In the genomic region with DNA sequence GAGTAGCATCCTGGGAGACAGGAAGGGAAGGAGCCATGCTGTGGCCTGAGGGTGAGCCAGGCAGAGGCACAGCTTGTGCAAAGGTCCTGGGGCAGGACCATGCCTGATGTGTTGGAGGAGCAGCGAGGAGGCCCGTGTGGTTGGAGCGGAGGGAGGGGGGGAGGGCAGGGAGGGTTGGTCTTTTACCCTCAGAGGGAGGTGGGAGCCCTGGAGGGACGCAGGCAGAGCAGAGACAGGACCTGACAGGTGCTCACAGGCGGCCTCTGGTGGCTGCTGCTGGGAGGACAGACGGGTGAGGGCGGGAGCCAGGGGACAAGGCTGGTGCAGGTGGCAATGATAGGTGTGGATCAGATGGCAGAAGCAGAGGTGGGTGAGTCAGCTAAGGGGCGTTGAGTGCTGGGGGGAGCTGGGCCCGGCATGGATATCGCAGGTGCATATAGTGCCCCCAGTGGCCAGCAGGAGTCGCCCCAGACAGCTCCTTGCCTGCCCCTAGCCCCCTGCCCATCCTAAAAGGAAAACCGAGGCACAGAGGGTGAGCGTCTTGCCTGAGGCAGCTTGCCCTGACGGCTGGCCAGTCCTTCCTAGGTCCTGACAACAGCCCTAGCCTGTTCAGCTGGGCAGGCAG, we compare ENCODE assay signal across 8 cellular contexts. TPM values are rescaled to one million over a fixed set of nuclear protein-coding genes. Genes with fewer than 3 reads are reported as not detected.
DNase-seq lines count a peak whose midpoint lies in the region; ATAC-seq and TF ChIP-seq lines count a peak whose summit lies in the region.

No MANE protein-coding gene starts in this region.

- H3K4me1 Mint-ChIP-seq in natural killer cell, result peaks cover 0 to 4% of the 10 kb centered on the region in 2 donors

- peak overlapping the region in 1 of 2 donors; percentile 28 for H3K27ac Mint-ChIP-seq in natural killer cell

- no peaks in the 10 kb centered on the region for H3K9me3 Mint-ChIP-seq in natural killer cell

- no peak overlapping the region for H3K4me3 ChIP-seq in GM12864 (ENCODE audit: low read depth, low read length)
- H3K4me3 ChIP-seq in testis, result no peak overlapping the region

- H3K36me3 ChIP-seq in testis (ENCODE audit: low read depth, missing control alignments), result peaks cover 3% of the 10 kb centered on the region

- H3K4me1 ChIP-seq in testis, result no peaks in the 10 kb centered on the region

- intact Hi-C loops in natural killer cell (cut with micrococcal nuclease) (no loop called here), testis (cut with DNase I; ENCODE audit: low total_unique reads) (no loop called here), posterior vena cava (cut with DNase I) (loop anchor here in 1 of 2 donors (5.0 kb wide), 1 partner anchor 174 kb away; no protein-coding TSS in a partner anchor)

- H3K27me3 ChIP-seq in testis, result no peaks in the 10 kb centered on the region

- peaks cover 0 to 11% of the 10 kb centered on the region in 2 donors for H3K27me3 Mint-ChIP-seq in natural killer cell (ENCODE audit: low read depth in 2 of 2)

- 25 to 49% methylated on average over 8 to 14 of the region's 14 CpGs for WGBS in testis, 2 donors

- DNase-seq in GM12864 (ENCODE audit: low read depth) (no peak), NCI-H2029 treated with DMSO at 0.1 percent for 48 hours (lab: John Stamatoyannopoulos, UW) (peak; percentile 28), natural killer cell (peak; percentile 62), testis (no peak), posterior vena cava (ENCODE audit: low spot score) (no peak)
- DNase-seq in activated CD4-positive, alpha-beta T cell treated with anti-CD3 and anti-CD28 coated beads, Interleukin-2, amount 50 U/mL, for 48 hours, result peak; percentile 86 to 89
- DNase-seq in effector CD8-positive, alpha-beta T cell (lab: John Stamatoyannopoulos, UW), result peak; percentile 62

- H3K36me3 Mint-ChIP-seq in natural killer cell, result no peaks in the 10 kb centered on the region

- H3K27ac ChIP-seq in testis, result no peak overlapping the region

- H3K4me3 Mint-ChIP-seq in natural killer cell, result no peak overlapping the region

- TF ChIP-seq POLR2A in testis (IDR thresholded peaks at IDR 0.05), result no peak

- peak; percentile 85 for TF ChIP-seq CTCF in GM12864 (IDR thresholded peaks at IDR 0.05; ENCODE audit: low read depth, low read length, missing control alignments)
- TF ChIP-seq CTCF in natural killer cell (IDR thresholded peaks at IDR 0.05), result peak; percentile 68
- TF ChIP-seq CTCF in testis (IDR thresholded peaks at IDR 0.05), result peak; percentile 45 to 60 (median 47)

- ATAC-seq in natural killer cell (peak; percentile 86 to 98 (median 90)), HG03460 (IDR thresholded peaks at IDR 0.05; ENCODE audit: unreplicated experiment) (no peak)

- no peaks in the 10 kb centered on the region for H3K9me3 ChIP-seq in testis

RNA-seq across cellular contexts. Expression of a gene that starts 9.8 kb away (rescaled TPM):
- total RNA-seq in natural killer cell (10 to 100 TPM in 1 of 3 donors, 1 to 10 TPM in 2; 3.9 to 10.4 (median 8.4) TPM), testis (1 to 10 TPM; 2.5 to 3.6 TPM), posterior vena cava (1 to 10 TPM; 7.0 to 9.9 TPM)
- 4.0 TPM for polyA plus RNA-seq in testis (ENCODE audit: insufficient read depth, low read depth, low replicate concordance)

RNA-seq across cellular contexts. Expression of a gene that starts 31.9 kb away (rescaled TPM):
- under 1 TPM; 0.24 to 0.60 (median 0.29) TPM for total RNA-seq in natural killer cell
- total RNA-seq in testis, result 100 to 1,000 TPM; 113 to 122 TPM
- 125 TPM for polyA plus RNA-seq in testis (ENCODE audit: insufficient read depth, low read depth, low replicate concordance)
- total RNA-seq in posterior vena cava, result 10 to 100 TPM; 71.9 to 76.5 TPM

RNA-seq across cellular contexts. Expression of a gene that starts 52.6 kb away (rescaled TPM):
- total RNA-seq in natural killer cell (10 to 100 TPM; 37.1 to 60.4 (median 51.7) TPM), testis (under 1 TPM; 0.39 to 0.81 TPM), posterior vena cava (1 to 10 TPM; 1.7 to 3.1 TPM)
- polyA plus RNA-seq in testis (ENCODE audit: insufficient read depth, low read depth, low replicate concordance), result 0.61 TPM

RNA-seq across cellular contexts. Expression of a gene that starts 59.7 kb away (rescaled TPM):
- 10 to 100 TPM; 39.6 to 61.4 (median 49.0) TPM for total RNA-seq in natural killer cell
- 10 to 100 TPM; 65.3 to 65.5 TPM for total RNA-seq in testis
- polyA plus RNA-seq in testis (ENCODE audit: insufficient read depth, low read depth, low replicate concordance), result 50.2 TPM
- total RNA-seq in posterior vena cava, result 10 to 100 TPM; 37.7 to 40.4 TPM

Comparison
In these comparisons a context has a peak if more than half of its experiments do, and no peak if none do; other contexts are left out.
1. DNase-seq: peak in NCI-H2029 treated with DMSO at 0.1 percent for 48 hours (single experiment), activated CD4-positive, alpha-beta T cell treated with anti-CD3 and anti-CD28 coated beads, Interleukin-2, amount 50 U/mL, for 48 hours (2 of 2), effector CD8-positive, alpha-beta T cell (single experiment) and natural killer cell (single experiment); none in GM12864 (single experiment), testis (single experiment) and posterior vena cava (single experiment).
2. RNA of a gene that starts 31.9 kb away (total RNA-seq): 113 to 122 TPM in testis and 71.9 to 76.5 TPM in posterior vena cava; 0.24 to 0.60 TPM in natural killer cell; every median in the first group is over 10 times any median in the second.
3. RNA of a gene that starts 52.6 kb away (total RNA-seq): 37.1 to 60.4 TPM in natural killer cell; 1.7 to 3.1 TPM in posterior vena cava and 0.39 to 0.81 TPM in testis; every median in the first group is over 4 times any median in the second.
4. Peak in every context shown above with its lines, with median percentiles within 50 percentile points of each other: CTCF ChIP-seq.